ENCODE assay signal across 14 cellular contexts in the genomic region with DNA sequence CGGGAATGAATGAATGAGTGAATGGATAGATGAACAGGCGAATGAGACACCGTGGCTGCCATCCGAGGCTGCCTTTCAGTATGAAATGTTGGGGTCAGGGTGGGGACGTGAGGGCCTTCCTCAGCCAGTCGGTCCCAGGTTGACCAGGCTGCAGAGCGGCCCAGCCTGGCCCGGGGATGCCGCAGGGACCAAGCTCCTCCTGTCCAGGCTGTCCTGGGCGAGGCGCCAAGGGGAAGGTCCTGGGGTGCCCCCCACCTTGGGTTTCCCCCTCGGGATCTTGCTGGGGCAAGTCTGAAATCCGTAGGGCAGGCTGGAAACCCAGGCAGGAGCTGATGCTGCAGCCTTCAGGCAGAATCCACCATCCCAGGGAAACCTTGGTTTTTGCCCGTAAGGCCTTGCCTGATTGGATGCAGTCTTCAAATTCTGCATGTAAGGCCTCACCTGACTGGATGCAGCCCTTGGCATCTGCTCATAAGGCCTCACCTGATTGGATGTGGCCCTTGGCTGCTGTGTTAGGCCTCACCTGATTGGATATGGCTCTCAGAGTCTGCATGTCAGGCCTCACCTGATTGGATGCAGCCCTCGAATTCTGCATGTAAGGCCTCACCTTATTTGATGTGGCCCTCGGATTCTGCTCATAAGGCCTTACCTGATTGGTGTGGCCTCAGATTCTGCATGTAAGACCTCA.
DNase-seq lines count a peak whose midpoint lies in the region.
"Had no signal": no experiment of that assay in that cellular context is flagged by ENCODE, and none has a peak within 500 bp of the region (broad histone marks: within the 10 kb centered on the region; RNA-seq: fewer than 3 reads in every experiment).

No MANE protein-coding gene starts in this region.

- no peak overlapping the region for H2BK15ac ChIP-seq in mesendoderm (replicated peaks; ENCODE audit: low read depth)

- no peaks in the 10 kb centered on the region for H3K36me3 ChIP-seq in mesendoderm (ENCODE audit: control insufficient read depth, insufficient read depth, low read length)

- H3K79me2 ChIP-seq in mesendoderm (ENCODE audit: control insufficient read depth, insufficient read depth, low read length), result no peaks in the 10 kb centered on the region

- DNase-seq in activated CD8-positive, alpha-beta memory T cell treated with anti-CD3 and anti-CD28 coated beads, Interleukin-2, amount 50 U/mL, for 48 hours, result peak; percentile 53
- DNase-seq in activated CD8-positive, alpha-beta memory T cell treated with anti-CD3 and anti-CD28 coated beads for 24 hours, result no peak
- DNase-seq in EL (peak; percentile 19), SK-N-DZ (ENCODE audit: low spot score) (peak; percentile 54), mesendoderm (peak; percentile 27), NCI-H2029 treated with DMSO at 0.1 percent for 48 hours (lab: John Stamatoyannopoulos, UW) (no peak), NCI-H146 treated with DMSO at 0.1 percent for 48 hours (lab: John Stamatoyannopoulos, UW; ENCODE audit: unreplicated experiment) (no peak), mesenteric fat pad (ENCODE audit: low spot score) (no peak)
- DNase-seq: activated naive CD4-positive, alpha-beta T cell treated with Interleukin-2 at 50 U/mL for 16 hours; CD8-positive, alpha-beta memory T cell; hippocampal formation; midbrain; MV-4-11; RPMI8226 had no signal

- H2BK120ac ChIP-seq in mesendoderm (ENCODE audit: low read depth, low read length), result no peak overlapping the region

- H3K9ac ChIP-seq in mesendoderm (ENCODE audit: low read length), result no peak overlapping the region

- no peak overlapping the region for H4K8ac ChIP-seq in mesendoderm (ENCODE audit: low read depth, low read length)

- no peak overlapping the region for H2BK5ac ChIP-seq in mesendoderm (ENCODE audit: low read length)

- no peaks in the 10 kb centered on the region for H3K27me3 ChIP-seq in mesendoderm (ENCODE audit: insufficient read depth, low read length, poor library complexity)

- no peaks in the 10 kb centered on the region for H3K4me1 ChIP-seq in mesendoderm (ENCODE audit: control insufficient read depth, low read depth, low read length)

- no peak overlapping the region for H3K4ac ChIP-seq in mesendoderm (ENCODE audit: low read depth, low read length)

- no peak overlapping the region for H3K18ac ChIP-seq in mesendoderm (ENCODE audit: low read length)

- no peak overlapping the region for H3K56ac ChIP-seq in mesendoderm (ENCODE audit: low read length)

- no peak overlapping the region for H3K4me2 ChIP-seq in mesendoderm (ENCODE audit: low read length)

- no peak overlapping the region for H3K4me3 ChIP-seq in mesendoderm (ENCODE audit: low read length)

- H3K23ac ChIP-seq in mesendoderm (ENCODE audit: low read length), result no peak overlapping the region

- no CpG with 5 or more reads among the region's 16 CpGs for WGBS in mesendoderm (ENCODE audit: extremely low coverage, insufficient coverage, low lambda C conversion rate)

- H2AK5ac ChIP-seq in mesendoderm (ENCODE audit: low read length), result no peak overlapping the region

- no peak overlapping the region for H3K27ac ChIP-seq in mesendoderm (ENCODE audit: low read depth, low read length)

- H4K5ac ChIP-seq in mesendoderm (ENCODE audit: low read length), result no peak overlapping the region

- H3K79me1 ChIP-seq in mesendoderm (ENCODE audit: low read length), result no peaks in the 10 kb centered on the region

Comparison
In these comparisons a context has a peak if more than half of its experiments do, and no peak if none do; other contexts are left out.
1. DNase-seq: peak in activated CD8-positive, alpha-beta memory T cell treated with anti-CD3 and anti-CD28 coated beads, Interleukin-2, amount 50 U/mL, for 48 hours (single experiment), EL (single experiment), SK-N-DZ (single experiment) and mesendoderm (single experiment); none in activated CD8-positive, alpha-beta memory T cell treated with anti-CD3 and anti-CD28 coated beads for 24 hours (single experiment), NCI-H2029 treated with DMSO at 0.1 percent for 48 hours (single experiment), NCI-H146 treated with DMSO at 0.1 percent for 48 hours (single experiment) and mesenteric fat pad (single experiment).